20 cellular contexts compared by ENCODE assay signal in genomic region chr15:74656935-74657535, GRCh38. TPM values are rescaled to one million over a fixed set of nuclear protein-coding genes. Genes with fewer than 3 reads are reported as not detected.
DNase-seq lines count a peak whose midpoint lies in the region; ATAC-seq and TF ChIP-seq lines count a peak whose summit lies in the region.
"Had no signal": no experiment of that assay in that cellular context is flagged by ENCODE, and none has a peak within 500 bp of the region (broad histone marks: within the 10 kb centered on the region; RNA-seq: fewer than 3 reads in every experiment).

No MANE protein-coding gene starts in this region.

- H3K27ac ChIP-seq in endodermal cell (ENCODE audit: low read depth, low read length), result peak overlapping the region; percentile 55
- H3K27ac ChIP-seq: psoas muscle had no signal

- TF ChIP-seq CTCF in endodermal cell (conservative IDR thresholded peaks at IDR 0.05), result no peak

- no peak overlapping the region for H3K4me3 ChIP-seq in endodermal cell (ENCODE audit: low read length)
- H3K4me3 ChIP-seq: psoas muscle, smooth muscle cell had no signal

- no peaks in the 10 kb centered on the region for H3K9me3 Mint-ChIP-seq in activated CD4-positive, alpha-beta T cell treated with anti-CD3 and anti-CD28 coated beads, Interleukin-2, amount 10 ng/mL, durations not matched to agents 24 days and 14 days
- no peaks in the 10 kb centered on the region for H3K9me3 Mint-ChIP-seq in endodermal cell
- H3K9me3 Mint-ChIP-seq: activated CD4-positive, alpha-beta T cell treated with anti-CD3 and anti-CD28 coated beads, Interleukin-2, amount 10 ng/mL, durations not matched to agents 7 days and 5 days; activated naive CD4-positive, alpha-beta T cell treated with anti-CD3 and anti-CD28 coated beads, Interleukin-2, amount 10 ng/mL, durations not matched to agents 7 days and 5 days; stimulated activated naive CD8-positive, alpha-beta T cell treated with anti-CD3 and anti-CD28 coated beads, Interleukin-15, amount 100 ng/mL, for 72 hours; T-cell had no signal

- no peak for DNase-seq in activated CD4-positive, alpha-beta T cell treated with anti-CD3 and anti-CD28 coated beads, Interleukin-2, amount 10 ng/mL, durations not matched to agents 24 days and 14 days
- no peak for DNase-seq in activated CD4-positive, alpha-beta T cell treated with anti-CD3 and anti-CD28 coated beads for 4 hours
- DNase-seq in NCI-H446 treated with DMSO at 0.1 percent for 48 hours (lab: John Stamatoyannopoulos, UW) (peak; percentile 32), endodermal cell (no peak), putamen (ENCODE audit: low spot score) (peak; percentile 27), NCI-H82 treated with DMSO at 0.1 percent for 48 hours (lab: John Stamatoyannopoulos, UW; ENCODE audit: unreplicated experiment) (no peak)
- DNase-seq: activated CD4-positive, alpha-beta T cell treated with anti-CD3 and anti-CD28 coated beads, Interleukin-2, amount 10 ng/mL, durations not matched to agents 7 days and 5 days; activated naive CD4-positive, alpha-beta T cell treated with anti-CD3 and anti-CD28 coated beads, Interleukin-2, amount 10 ng/mL, durations not matched to agents 7 days and 5 days; activated T-cell treated with anti-CD3 and anti-CD28 coated beads, Interleukin-2, amount 50 U/mL, for 1 hour; left cardiac atrium; NCI-H1092 treated with DMSO at 0.1 percent for 48 hours; NCI-H510A treated with DMSO at 0.1 percent for 48 hours; psoas muscle; stimulated activated CD4-positive, alpha-beta T cell treated with anti-CD3 and anti-CD28 coated beads, Interleukin-4, amount 100 ng/mL, for 4 hours; T-cell had no signal

- H3K9me3 ChIP-seq in endodermal cell (ENCODE audit: control insufficient read depth, low read length), result no peaks in the 10 kb centered on the region
- H3K9me3 ChIP-seq: psoas muscle had no signal

- 95 to 100% methylated on average over 5 to 6 of the region's 6 CpGs for WGBS in endodermal cell (ENCODE audit: insufficient coverage in 1 of 2, insufficient read length in 1 of 2), 2 experiments

- peaks cover 17% of the 10 kb centered on the region for H3K36me3 Mint-ChIP-seq in activated CD4-positive, alpha-beta T cell treated with anti-CD3 and anti-CD28 coated beads, Interleukin-2, amount 10 ng/mL, durations not matched to agents 24 days and 14 days (ENCODE audit: low read depth)
- peaks cover 15% of the 10 kb centered on the region for H3K36me3 Mint-ChIP-seq in endodermal cell (ENCODE audit: low read depth)

- H3K4me1 ChIP-seq in endodermal cell (ENCODE audit: control insufficient read depth, insufficient read depth, low read length), result no peaks in the 10 kb centered on the region

- no peak overlapping the region for H3K9ac ChIP-seq in endodermal cell (ENCODE audit: extremely low read depth, low read length, poor library complexity, severe bottlenecking)

- H3K27me3 Mint-ChIP-seq in activated CD4-positive, alpha-beta T cell treated with anti-CD3 and anti-CD28 coated beads, Interleukin-2, amount 10 ng/mL, durations not matched to agents 24 days and 14 days, result no peaks in the 10 kb centered on the region
- H3K27me3 Mint-ChIP-seq in endodermal cell (ENCODE audit: insufficient read depth), result no peaks in the 10 kb centered on the region
- H3K27me3 Mint-ChIP-seq: activated CD4-positive, alpha-beta T cell treated with anti-CD3 and anti-CD28 coated beads, Interleukin-2, amount 10 ng/mL, durations not matched to agents 7 days and 5 days; activated naive CD4-positive, alpha-beta T cell treated with anti-CD3 and anti-CD28 coated beads, Interleukin-2, amount 10 ng/mL, durations not matched to agents 7 days and 5 days; stimulated activated naive CD8-positive, alpha-beta T cell treated with anti-CD3 and anti-CD28 coated beads, Interleukin-15, amount 100 ng/mL, for 72 hours; T-cell had no signal

- ATAC-seq in HG03469 (IDR thresholded peaks at IDR 0.05; ENCODE audit: unreplicated experiment), result no peak
- ATAC-seq in HG02870 (IDR thresholded peaks at IDR 0.05; ENCODE audit: unreplicated experiment), result no peak
- ATAC-seq: HCT116, left cardiac atrium, psoas muscle, T-cell had no signal

- no peaks in the 10 kb centered on the region for H3K27me3 ChIP-seq in endodermal cell (ENCODE audit: control insufficient read depth, insufficient read depth, low read length, poor library complexity, severe bottlenecking)

- intact Hi-C loops in activated CD4-positive, alpha-beta T cell treated with anti-CD3 and anti-CD28 coated beads, Interleukin-2, amount 10 ng/mL, durations not matched to agents 24 days and 14 days (cut with micrococcal nuclease), result no loop called here

- no peak overlapping the region for H3K4me3 Mint-ChIP-seq in activated CD4-positive, alpha-beta T cell treated with anti-CD3 and anti-CD28 coated beads, Interleukin-2, amount 10 ng/mL, durations not matched to agents 24 days and 14 days
- H3K4me3 Mint-ChIP-seq in endodermal cell, result no peak overlapping the region
- H3K4me3 Mint-ChIP-seq: activated CD4-positive, alpha-beta T cell treated with anti-CD3 and anti-CD28 coated beads, Interleukin-2, amount 10 ng/mL, durations not matched to agents 7 days and 5 days; activated naive CD4-positive, alpha-beta T cell treated with anti-CD3 and anti-CD28 coated beads, Interleukin-2, amount 10 ng/mL, durations not matched to agents 7 days and 5 days; stimulated activated naive CD8-positive, alpha-beta T cell treated with anti-CD3 and anti-CD28 coated beads, Interleukin-15, amount 100 ng/mL, for 72 hours; T-cell had no signal

- peaks cover 27% of the 10 kb centered on the region for H3K4me1 Mint-ChIP-seq in activated CD4-positive, alpha-beta T cell treated with anti-CD3 and anti-CD28 coated beads, Interleukin-2, amount 10 ng/mL, durations not matched to agents 24 days and 14 days
- no peaks in the 10 kb centered on the region for H3K4me1 Mint-ChIP-seq in endodermal cell

- peaks cover 26% of the 10 kb centered on the region for H3K36me3 ChIP-seq in endodermal cell (ENCODE audit: control insufficient read depth, insufficient read depth, low read length)

- H3K27ac Mint-ChIP-seq in activated CD4-positive, alpha-beta T cell treated with anti-CD3 and anti-CD28 coated beads, Interleukin-2, amount 10 ng/mL, durations not matched to agents 24 days and 14 days, result peak overlapping the region; percentile 39
- no peak overlapping the region for H3K27ac Mint-ChIP-seq in endodermal cell
- H3K27ac Mint-ChIP-seq: activated CD4-positive, alpha-beta T cell treated with anti-CD3 and anti-CD28 coated beads, Interleukin-2, amount 10 ng/mL, durations not matched to agents 7 days and 5 days; T-cell had no signal

RNA-seq across cellular contexts. Expression of gene EDC3, which starts 38.8 kb away (rescaled TPM):
- 45.7 and 50.2 TPM in 2 replicates for total RNA-seq in activated CD4-positive, alpha-beta T cell treated with anti-CD3 and anti-CD28 coated beads, Interleukin-2, amount 10 ng/mL, durations not matched to agents 24 days and 14 days
- total RNA-seq in endodermal cell, result 10 to 100 TPM; 44.5 to 48.3 TPM
- 34.2 TPM for polyA plus RNA-seq in endodermal cell (2013, experiment 1 of 2)
- 28.6 TPM for polyA plus RNA-seq in endodermal cell (2013, experiment 2 of 2)

RNA-seq across cellular contexts. Expression of gene CLK3, which starts 41.4 kb away (rescaled TPM):
- total RNA-seq in activated CD4-positive, alpha-beta T cell treated with anti-CD3 and anti-CD28 coated beads, Interleukin-2, amount 10 ng/mL, durations not matched to agents 24 days and 14 days, result 112 and 113 TPM in 2 replicates
- total RNA-seq in endodermal cell, result 10 to 100 TPM; 53.4 to 67.3 TPM
- polyA plus RNA-seq in endodermal cell (2013, experiment 1 of 2), result 67.7 TPM
- 60.9 TPM for polyA plus RNA-seq in endodermal cell (2013, experiment 2 of 2)

Comparison
In these comparisons a context has a peak if more than half of its experiments do, and no peak if none do; other contexts are left out.
1. DNase-seq: peak in NCI-H446 treated with DMSO at 0.1 percent for 48 hours (single experiment) and putamen (single experiment); none in activated CD4-positive, alpha-beta T cell treated with anti-CD3 and anti-CD28 coated beads, Interleukin-2, amount 10 ng/mL, durations not matched to agents 24 days and 14 days (single experiment), activated CD4-positive, alpha-beta T cell treated with anti-CD3 and anti-CD28 coated beads for 4 hours (0 of 2), endodermal cell (single experiment) and NCI-H82 treated with DMSO at 0.1 percent for 48 hours (single experiment).